Comparison of ENCODE assay signal across 8 cellular contexts in the genomic region with DNA sequence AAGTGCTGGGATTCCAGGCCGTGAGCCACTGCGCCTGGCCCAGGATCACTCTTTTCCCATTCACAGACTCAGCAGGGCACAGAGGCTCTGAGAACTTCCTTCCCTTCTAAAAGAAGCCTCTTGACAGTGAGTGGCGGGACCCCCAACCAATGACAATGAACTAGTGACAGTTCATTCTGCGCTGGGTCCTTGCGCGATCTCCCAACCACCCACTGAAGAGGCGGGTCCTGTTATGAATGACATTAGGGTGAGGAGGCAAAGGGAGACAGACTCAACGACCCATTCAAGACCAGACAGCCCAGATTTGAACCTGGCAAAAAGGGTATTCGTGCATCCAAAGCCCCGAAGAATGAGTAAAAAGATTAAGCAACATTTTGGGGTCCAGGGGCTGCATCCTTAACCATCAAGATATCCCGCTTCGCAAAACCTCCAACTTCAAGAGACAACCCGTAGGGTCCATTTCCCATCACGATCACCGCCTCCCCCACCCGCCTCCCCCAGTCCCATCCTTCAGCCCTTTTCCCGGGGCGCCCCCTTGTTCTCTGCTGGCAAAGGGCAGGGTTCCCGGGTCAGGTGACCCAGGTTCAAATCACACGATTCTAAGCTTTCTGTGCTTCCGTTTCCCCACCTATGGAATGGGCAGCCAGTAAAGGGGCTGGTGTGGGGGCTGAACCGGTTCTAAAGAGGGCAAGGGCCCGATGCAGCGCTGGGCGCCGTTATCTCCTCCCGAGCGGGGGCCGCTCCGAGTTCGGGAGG. TPM values are rescaled to one million over a fixed set of nuclear protein-coding genes. Genes with fewer than 3 reads are reported as not detected.
DNase-seq lines count a peak whose midpoint lies in the region; ATAC-seq and TF ChIP-seq lines count a peak whose summit lies in the region.

No MANE protein-coding gene starts in this region.

- peaks cover 0 to 22% (median 18%) of the 10 kb centered on the region in 4 donors for H3K4me1 ChIP-seq in Peyer's patch

- H3K4me1 Mint-ChIP-seq in activated T-helper 17 cell treated with anti-CD3 and anti-CD28 coated beads, Interleukin-2, amount 50 U/mL, for 72 hours = peaks cover 17% of the 10 kb centered on the region
- H3K4me1 Mint-ChIP-seq in nephron = peaks cover 15% of the 10 kb centered on the region

- H3K27ac ChIP-seq in C4-2B = peak overlapping the region; percentile 94
- peak overlapping the region; percentile 88 to 99 (median 93) for H3K27ac ChIP-seq in Peyer's patch

- no peak for TF ChIP-seq CTCF in C4-2B (conservative IDR thresholded peaks at IDR 0.05)
- no peak for TF ChIP-seq CTCF in Peyer's patch (IDR thresholded peaks at IDR 0.05)
- TF ChIP-seq CTCF in nephron (IDR thresholded peaks at IDR 0.05; ENCODE audit: unreplicated experiment in 3 of 3) = no peak

- no peaks in the 10 kb centered on the region for H3K27me3 ChIP-seq in Peyer's patch

- no peak for TF ChIP-seq POLR2A in Peyer's patch (IDR thresholded peaks at IDR 0.05)

- peak overlapping the region; percentile 78 to 98 (median 88) for H3K4me3 ChIP-seq in Peyer's patch

- H3K9me3 ChIP-seq in Peyer's patch = no peaks in the 10 kb centered on the region

- DNase-seq in HuH-7 (ENCODE audit: low spot score) (peak; percentile 48), Peyer's patch (peak in 2 of 3 donors; percentile 60 to 86), fibroblast of the conjunctiva (ENCODE audit: low read depth) (peak; percentile 75)
- DNase-seq in stimulated activated naive CD4-positive, alpha-beta T cell treated with Interleukin-2 at 50 U/mL for 16 hours (lab: John Stamatoyannopoulos, UW) = peak; percentile 68

- H3K27ac Mint-ChIP-seq in activated T-helper 17 cell treated with anti-CD3 and anti-CD28 coated beads, Interleukin-2, amount 50 U/mL, for 72 hours = peak overlapping the region; percentile 93
- peak overlapping the region; percentile 94 to 99 (median 98) for H3K27ac Mint-ChIP-seq in nephron

- H3K36me3 ChIP-seq in Peyer's patch = peaks cover 0 to 31% (median 0%) of the 10 kb centered on the region in 3 donors

- H3K36me3 Mint-ChIP-seq in activated T-helper 17 cell treated with anti-CD3 and anti-CD28 coated beads, Interleukin-2, amount 50 U/mL, for 72 hours (ENCODE audit: low read depth) = peaks cover 69% of the 10 kb centered on the region
- peaks cover 43% of the 10 kb centered on the region for H3K36me3 Mint-ChIP-seq in nephron (ENCODE audit: low read depth)

- no peaks in the 10 kb centered on the region for H3K9me3 Mint-ChIP-seq in activated T-helper 17 cell treated with anti-CD3 and anti-CD28 coated beads, Interleukin-2, amount 50 U/mL, for 72 hours
- no peaks in the 10 kb centered on the region for H3K9me3 Mint-ChIP-seq in nephron

- peak; percentile 2 for ATAC-seq in GM19467 (IDR thresholded peaks at IDR 0.05; ENCODE audit: unreplicated experiment)
- ATAC-seq in activated T-helper 17 cell treated with anti-CD3 and anti-CD28 coated beads, Interleukin-2, amount 50 U/mL, for 72 hours (replicated peaks) = peak; percentile 41

- H3K4me3 Mint-ChIP-seq in activated T-helper 17 cell treated with anti-CD3 and anti-CD28 coated beads, Interleukin-2, amount 50 U/mL, for 72 hours = peak overlapping the region; percentile 87
- peak overlapping the region; percentile 95 to 98 (median 97) for H3K4me3 Mint-ChIP-seq in nephron

- no peaks in the 10 kb centered on the region for H3K27me3 Mint-ChIP-seq in activated T-helper 17 cell treated with anti-CD3 and anti-CD28 coated beads, Interleukin-2, amount 50 U/mL, for 72 hours
- no peaks in the 10 kb centered on the region for H3K27me3 Mint-ChIP-seq in nephron (ENCODE audit: low read depth)

RNA-seq across cellular contexts. Expression of a gene that starts 0.7 kb away (rescaled TPM):
- 100 to 1,000 TPM in 1 of 4 donors, 10 to 100 TPM in 3; 32.9 to 157 (median 75.8) TPM for total RNA-seq in Peyer's patch
- total RNA-seq in activated T-helper 17 cell treated with anti-CD3 and anti-CD28 coated beads, Interleukin-2, amount 50 U/mL, for 72 hours = 100 to 1,000 TPM; 120 to 128 TPM

RNA-seq across cellular contexts. Expression of a gene that starts 0.8 kb away (rescaled TPM):
- total RNA-seq in Peyer's patch = 10 to 100 TPM; 18.2 to 26.3 (median 24.5) TPM
- 10 to 100 TPM; 19.6 to 44.4 TPM for total RNA-seq in activated T-helper 17 cell treated with anti-CD3 and anti-CD28 coated beads, Interleukin-2, amount 50 U/mL, for 72 hours

RNA-seq across cellular contexts. Expression of a gene that starts 31.2 kb away (rescaled TPM):
- total RNA-seq in Peyer's patch = 10 to 100 TPM; 11.2 to 24.8 (median 13.2) TPM
- 10 to 100 TPM; 14.1 to 18.5 TPM for total RNA-seq in activated T-helper 17 cell treated with anti-CD3 and anti-CD28 coated beads, Interleukin-2, amount 50 U/mL, for 72 hours

Comparison
In these comparisons a context has a peak if more than half of its experiments do, and no peak if none do; other contexts are left out.
1. Peak in every context shown above with its lines: DNase-seq, ATAC-seq, H3K4me3 ChIP-seq and H3K27ac ChIP-seq.